Comparison of ENCODE assay signal across 24 cellular contexts in the genomic region with DNA sequence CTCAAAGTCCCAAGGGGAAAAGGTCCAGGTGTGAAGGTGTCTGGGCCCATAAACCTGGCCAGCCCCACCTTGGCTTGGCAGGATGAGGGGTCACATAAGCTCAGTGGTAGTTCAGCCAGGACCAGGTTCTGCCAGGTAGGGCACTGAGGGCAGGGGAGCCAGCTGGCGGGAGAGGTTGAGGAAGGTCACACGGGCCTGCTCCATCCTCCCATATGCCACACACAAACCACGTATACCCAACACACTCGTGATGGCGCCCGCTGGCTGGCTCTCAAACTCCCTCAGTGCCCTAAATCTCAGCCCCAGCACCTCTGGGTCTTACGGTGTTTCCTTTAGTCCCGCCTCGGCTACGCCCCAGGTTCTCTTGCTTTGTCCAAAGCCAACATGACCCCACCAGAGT.
"Had no signal": no experiment of that assay in that cellular context is flagged by ENCODE, and none has a peak within 500 bp of the region (broad histone marks: within the 10 kb centered on the region; RNA-seq: fewer than 3 reads in every experiment).

No MANE protein-coding gene starts in this region.

- H3K36me3 ChIP-seq: adrenal gland, esophagus squamous epithelium, tibial nerve, vagina had no signal

- H3K27ac Mint-ChIP-seq: activated B cell treated with CpG ODN at 0.5 μM for 24 hours; activated CD8-positive, alpha-beta T cell treated with anti-CD3 and anti-CD28 coated beads for 36 hours; activated naive CD4-positive, alpha-beta T cell treated with anti-CD3 and anti-CD28 coated beads, Interleukin-2, amount 50 U/mL, for 72 hours; T-cell had no signal

- H3K27me3 ChIP-seq: adrenal gland, esophagus squamous epithelium, tibial nerve, vagina had no signal

- H3K9me3 ChIP-seq: adrenal gland, vagina had no signal

- H3K36me3 Mint-ChIP-seq: activated naive CD4-positive, alpha-beta T cell treated with anti-CD3 and anti-CD28 coated beads, Interleukin-2, amount 50 U/mL, for 72 hours; T-cell had no signal

- H3K27ac ChIP-seq: adrenal gland, esophagus squamous epithelium, psoas muscle, vagina had no signal

- H3K4me3 ChIP-seq: adrenal gland, esophagus squamous epithelium, psoas muscle, tibial nerve, vagina had no signal

- ATAC-seq: activated CD8-positive, alpha-beta T cell treated with anti-CD3 and anti-CD28 coated beads for 36 hours; activated naive CD4-positive, alpha-beta T cell treated with anti-CD3 and anti-CD28 coated beads, Interleukin-2, amount 50 U/mL, for 72 hours; activated T-cell treated with anti-CD3 and anti-CD28 coated beads, Interleukin-2, amount 50 U/mL, for 4 hours; left ventricle myocardium superior; naive thymus-derived CD8-positive, alpha-beta T cell; psoas muscle; SK-N-SH treated with all-trans-retinoic acid at 6 μM for 48 hours; T-cell had no signal

- H3K4me3 Mint-ChIP-seq: activated B cell treated with CpG ODN at 0.5 μM for 24 hours; activated CD8-positive, alpha-beta T cell treated with anti-CD3 and anti-CD28 coated beads for 36 hours; activated T-cell treated with anti-CD3 and anti-CD28 coated beads, Interleukin-2, amount 50 U/mL, for 4 hours; immature natural killer cell; T-cell had no signal

- H3K27me3 Mint-ChIP-seq: activated B cell treated with CpG ODN at 0.5 μM for 24 hours; activated CD8-positive, alpha-beta T cell treated with anti-CD3 and anti-CD28 coated beads for 36 hours; naive thymus-derived CD8-positive, alpha-beta T cell; T-cell had no signal

- H3K4me1 Mint-ChIP-seq: activated B cell treated with CpG ODN at 0.5 μM for 24 hours had no signal

- DNase-seq: activated B cell treated with CpG ODN at 0.5 μM for 24 hours; activated CD4-positive, alpha-beta T cell treated with anti-CD3 and anti-CD28 coated beads for 48 hours; activated CD8-positive, alpha-beta T cell treated with anti-CD3 and anti-CD28 coated beads for 36 hours; activated gamma-delta T cell; activated T-cell treated with anti-CD3 and anti-CD28 coated beads, Interleukin-2, amount 50 U/mL, for 4 hours; cerebellar nuclear complex; dermis blood vessel endothelial cell; effector memory CD4-positive, alpha-beta T cell; esophagus squamous epithelium; immature natural killer cell; left ventricle myocardium superior; mesendoderm; stimulated activated CD4-positive, alpha-beta T cell treated with anti-CD3 and anti-CD28 coated beads, Interleukin-12 subunit alpha, Interleukin-12 subunit beta, amount 100 ng/mL, for 4 hours; stimulated activated CD4-positive, alpha-beta T cell treated with anti-CD3 and anti-CD28 coated beads, Interleukin-1b, Interleukin-23, amount 100 ng/mL, for 48 hours; stimulated activated CD8-positive, alpha-beta memory T cell treated with anti-CD3 and anti-CD28 coated beads, Interleukin-4, amount 100 ng/mL, for 48 hours; stimulated activated naive CD4-positive, alpha-beta T cell treated with Interleukin-2 at 50 U/mL for 16 hours; T-cell had no signal

- H3K9me3 Mint-ChIP-seq: activated T-cell treated with anti-CD3 and anti-CD28 coated beads, Interleukin-2, amount 50 U/mL, for 4 hours; T-cell had no signal
